In genomic region chr19:996051-996838, GRCh38 we compare ENCODE assay signal across 8 cellular contexts. TPM values are rescaled to one million over a fixed set of nuclear protein-coding genes. Genes with fewer than 3 reads are reported as not detected.
A peak's percentile ranks its signal among the peaks of the same experiment; 100 is the strongest.
DNase-seq lines count a peak whose midpoint lies in the region; ATAC-seq and TF ChIP-seq lines count a peak whose summit lies in the region.

No MANE protein-coding gene starts in this region.

- H3K36me3 Mint-ChIP-seq in activated CD4-positive, alpha-beta T cell treated with anti-CD3 and anti-CD28 coated beads, Interleukin-2, amount 10 ng/mL, durations not matched to agents 24 days and 14 days (ENCODE audit: low read depth) = peaks cover 12% of the 10 kb centered on the region

- H3K27me3 ChIP-seq in MM.1S (replicated peaks; ENCODE audit: insufficient read depth, low read length) = peaks cover 29% of the 10 kb centered on the region
- peaks cover 38% of the 10 kb centered on the region for H3K27me3 ChIP-seq in rectal smooth muscle tissue (ENCODE audit: control insufficient read depth, insufficient read depth, low read length)

- H3K36me3 ChIP-seq in MM.1S (replicated peaks; ENCODE audit: insufficient read depth, low read length) (no peaks in the 10 kb centered on the region), rectal smooth muscle tissue (ENCODE audit: control insufficient read depth, insufficient read depth, low read length) (no peaks in the 10 kb centered on the region)

- TF ChIP-seq CTCF in MM.1S (IDR thresholded peaks at IDR 0.05; ENCODE audit: low read length) (no peak), coronary artery (IDR thresholded peaks at IDR 0.05) (no peak)

- no peaks in the 10 kb centered on the region for H3K9me3 ChIP-seq in MM.1S (replicated peaks; ENCODE audit: insufficient read depth, low read length)

- no peaks in the 10 kb centered on the region for H3K9me2 ChIP-seq in MM.1S (replicated peaks; ENCODE audit: insufficient read depth, low read length)

- H3K4me3 Mint-ChIP-seq in activated CD4-positive, alpha-beta T cell treated with anti-CD3 and anti-CD28 coated beads, Interleukin-2, amount 10 ng/mL, durations not matched to agents 24 days and 14 days = peak overlapping the region; percentile 69

- no peak overlapping the region for H2AFZ ChIP-seq in MM.1S (ENCODE audit: low read length)

- intact Hi-C loops in activated CD4-positive, alpha-beta T cell treated with anti-CD3 and anti-CD28 coated beads, Interleukin-2, amount 10 ng/mL, durations not matched to agents 24 days and 14 days (cut with micrococcal nuclease) = no loop called here

- H3K4me3 ChIP-seq in MM.1S (ENCODE audit: low read length) (peak overlapping the region; percentile 35; the same call in 1 of the 2 replicates), coronary artery (peak overlapping the region; percentile 15), rectal smooth muscle tissue (ENCODE audit: low read length) (peak overlapping the region; percentile 26)

- H3K79me2 ChIP-seq in MM.1S (ENCODE audit: low read length) = no peaks in the 10 kb centered on the region

- H3K27ac Mint-ChIP-seq in activated CD4-positive, alpha-beta T cell treated with anti-CD3 and anti-CD28 coated beads, Interleukin-2, amount 10 ng/mL, durations not matched to agents 24 days and 14 days = peak overlapping the region; percentile 53

- no peak overlapping the region for H3K9ac ChIP-seq in MM.1S (ENCODE audit: low read length)
- no peak overlapping the region for H3K9ac ChIP-seq in rectal smooth muscle tissue (ENCODE audit: low read length)

- peaks cover 7% of the 10 kb centered on the region; the same call in 1 of the 2 replicates for H3F3A ChIP-seq in MM.1S (ENCODE audit: insufficient read depth, low read length)

- no peaks in the 10 kb centered on the region for H4K20me1 ChIP-seq in MM.1S (ENCODE audit: insufficient read depth, low read length)

- H3K9me3 Mint-ChIP-seq in activated CD4-positive, alpha-beta T cell treated with anti-CD3 and anti-CD28 coated beads, Interleukin-2, amount 10 ng/mL, durations not matched to agents 24 days and 14 days = no peaks in the 10 kb centered on the region

- no peak for ATAC-seq in GM21515 (IDR thresholded peaks at IDR 0.05; ENCODE audit: unreplicated experiment)
- no peak for ATAC-seq in GM19324 (IDR thresholded peaks at IDR 0.05; ENCODE audit: low FRiP score, unreplicated experiment)

- H3K4me1 Mint-ChIP-seq in activated CD4-positive, alpha-beta T cell treated with anti-CD3 and anti-CD28 coated beads, Interleukin-2, amount 10 ng/mL, durations not matched to agents 24 days and 14 days = peaks cover 8% of the 10 kb centered on the region

- H3K27ac ChIP-seq in MM.1S (ENCODE audit: low read length) = 0 out of 2 replicates have a peak overlapping the region, but pooled peaks have one; percentile 12
- no peak overlapping the region for H3K27ac ChIP-seq in coronary artery
- H3K27ac ChIP-seq in rectal smooth muscle tissue (ENCODE audit: low read depth, low read length) = no peak overlapping the region

- H3K27me3 Mint-ChIP-seq in activated CD4-positive, alpha-beta T cell treated with anti-CD3 and anti-CD28 coated beads, Interleukin-2, amount 10 ng/mL, durations not matched to agents 24 days and 14 days = peaks cover 31% of the 10 kb centered on the region

- H3K4me2 ChIP-seq in MM.1S (ENCODE audit: low read depth, low read length) = peak overlapping the region; percentile 78

- DNase-seq in CD1c-positive myeloid dendritic cell (ENCODE audit: extremely low spot score) (peak; percentile 33), MM.1S (peak; percentile 81), coronary artery (ENCODE audit: low spot score) (no peak), NOMO-1 treated with dmso at 0.1 percent for 144 hours (lab: John Stamatoyannopoulos, UW; ENCODE audit: unreplicated experiment) (no peak)
- peak; percentile 91 for DNase-seq in activated CD4-positive, alpha-beta T cell treated with anti-CD3 and anti-CD28 coated beads, Interleukin-2, amount 10 ng/mL, durations not matched to agents 24 days and 14 days

- peaks cover 5% of the 10 kb centered on the region for H3K4me1 ChIP-seq in MM.1S (ENCODE audit: low read length)
- peaks cover 4% of the 10 kb centered on the region for H3K4me1 ChIP-seq in rectal smooth muscle tissue (ENCODE audit: control insufficient read depth, insufficient read depth, low read length)

RNA-seq across cellular contexts. Expression of gene GRIN3B, which starts 4.0 kb away (rescaled TPM):
- 0.07 TPM in 1 of 2 replicates, not detected in the other for total RNA-seq in activated CD4-positive, alpha-beta T cell treated with anti-CD3 and anti-CD28 coated beads, Interleukin-2, amount 10 ng/mL, durations not matched to agents 24 days and 14 days

RNA-seq across cellular contexts. Expression of gene WDR18, which starts 12.1 kb away (rescaled TPM):
- total RNA-seq in activated CD4-positive, alpha-beta T cell treated with anti-CD3 and anti-CD28 coated beads, Interleukin-2, amount 10 ng/mL, durations not matched to agents 24 days and 14 days = 104 and 111 TPM in 2 replicates

RNA-seq across cellular contexts. Expression of gene TMEM259, which starts 24.7 kb away (rescaled TPM):
- 154 and 156 TPM in 2 replicates for total RNA-seq in activated CD4-positive, alpha-beta T cell treated with anti-CD3 and anti-CD28 coated beads, Interleukin-2, amount 10 ng/mL, durations not matched to agents 24 days and 14 days

RNA-seq across cellular contexts. Expression of gene RNU6-2, which starts 25.1 kb away (rescaled TPM):
- total RNA-seq in activated CD4-positive, alpha-beta T cell treated with anti-CD3 and anti-CD28 coated beads, Interleukin-2, amount 10 ng/mL, durations not matched to agents 24 days and 14 days = not detected in 2 replicates

RNA-seq across cellular contexts. Expression of gene CNN2, which starts 30.2 kb away (rescaled TPM):
- total RNA-seq in activated CD4-positive, alpha-beta T cell treated with anti-CD3 and anti-CD28 coated beads, Interleukin-2, amount 10 ng/mL, durations not matched to agents 24 days and 14 days = 112 TPM in 2 replicates

Comparison
In these comparisons a context has a peak if more than half of its experiments do, and no peak if none do; other contexts are left out.
1. DNase-seq: peak in CD1c-positive myeloid dendritic cell (single experiment), MM.1S (single experiment) and activated CD4-positive, alpha-beta T cell treated with anti-CD3 and anti-CD28 coated beads, Interleukin-2, amount 10 ng/mL, durations not matched to agents 24 days and 14 days (single experiment); none in coronary artery (single experiment) and NOMO-1 treated with dmso at 0.1 percent for 144 hours (single experiment).
2. Peak in every context shown above with its lines, with median percentiles within 50 percentile points of each other: H3K4me3 ChIP-seq.